9 cellular contexts compared by ENCODE assay signal in genomic region chr1:67723620-67724019, GRCh38. TPM values are rescaled to one million over a fixed set of nuclear protein-coding genes. Genes with fewer than 3 reads are reported as not detected.
DNase-seq lines count a peak whose midpoint lies in the region; ATAC-seq and TF ChIP-seq lines count a peak whose summit lies in the region.
"Had no signal": no experiment of that assay in that cellular context is flagged by ENCODE, and none has a peak within 500 bp of the region (broad histone marks: within the 10 kb centered on the region; RNA-seq: fewer than 3 reads in every experiment).

No MANE protein-coding gene starts in this region.

- DNase-seq in RPMI7951 (ENCODE audit: low read depth) = peak; percentile 56
- no peak for DNase-seq in hepatocyte (ENCODE audit: low spot score)
- no peak for DNase-seq in NCI-H1436 (lab: John Stamatoyannopoulos, UW)
- DNase-seq in NCI-H2107 (lab: John Stamatoyannopoulos, UW) = no peak
- DNase-seq in chondrocyte (ENCODE audit: low spot score) = no peak
- DNase-seq in C1 segment of cervical spinal cord (lab: John Stamatoyannopoulos, UW) = no peak

- H3K27ac Mint-ChIP-seq in chondrocyte (ENCODE audit: unreplicated experiment) = no peak overlapping the region

- ATAC-seq in GM18508 (IDR thresholded peaks at IDR 0.05; ENCODE audit: insufficient read depth, unreplicated experiment) = peak; percentile 54
- ATAC-seq in HG02588 (IDR thresholded peaks at IDR 0.05; ENCODE audit: unreplicated experiment) = peak; percentile 74

- no peak overlapping the region for H2AFZ ChIP-seq in hepatocyte

- no peaks in the 10 kb centered on the region for H4K20me1 ChIP-seq in hepatocyte (ENCODE audit: insufficient read depth, poor library complexity, severe bottlenecking)

- no peaks in the 10 kb centered on the region for H3K27me3 Mint-ChIP-seq in chondrocyte (ENCODE audit: low read depth)

- no peak overlapping the region for H3K4me2 ChIP-seq in hepatocyte

- peaks cover 14% of the 10 kb centered on the region for H3K4me1 ChIP-seq in hepatocyte (ENCODE audit: insufficient read depth)

- no peak overlapping the region for H3K4me3 Mint-ChIP-seq in chondrocyte (ENCODE audit: unreplicated experiment)

- peaks cover 35% of the 10 kb centered on the region for H3K4me1 Mint-ChIP-seq in chondrocyte (ENCODE audit: low read depth)

- H3K36me3 Mint-ChIP-seq in chondrocyte (ENCODE audit: low read depth) = no peaks in the 10 kb centered on the region

- H3K9me2 ChIP-seq in hepatocyte (replicated peaks; ENCODE audit: insufficient read depth) = no peaks in the 10 kb centered on the region

- no peaks in the 10 kb centered on the region for H3K9me3 ChIP-seq in hepatocyte (ENCODE audit: low read depth)

- H3K27me3 ChIP-seq in hepatocyte = no peaks in the 10 kb centered on the region

- WGBS in hepatocyte (ENCODE audit: low lambda C conversion rate, missing lambda C conversion rate) = 70% methylated on average over 2 of the region's 2 CpGs

- no peaks in the 10 kb centered on the region for H3K36me3 ChIP-seq in hepatocyte (replicated peaks; ENCODE audit: insufficient read depth, low read depth)

- no peaks in the 10 kb centered on the region for H3K9me3 Mint-ChIP-seq in chondrocyte (ENCODE audit: low read depth)

- peak overlapping the region; percentile 67 for H3K27ac ChIP-seq in hepatocyte
- H3K27ac ChIP-seq: HL-60 had no signal

- peaks cover 24% of the 10 kb centered on the region for H3K79me2 ChIP-seq in hepatocyte

- H3K4me3 ChIP-seq in hepatocyte = no peak overlapping the region

- TF ChIP-seq CTCF in hepatocyte (IDR thresholded peaks at IDR 0.05; ENCODE audit: poor library complexity) (no peak), chondrocyte (IDR thresholded peaks at IDR 0.05) (no peak)

RNA-seq across cellular contexts. Expression of gene GADD45A, which starts 38.6 kb away (rescaled TPM):
- 45.8 and 46.0 TPM in 2 replicates for total RNA-seq in RPMI7951 (2014; rRNA removed; shearing (Covaris generic))
- 90.5 and 93.1 TPM in 2 replicates for total RNA-seq in hepatocyte
- 175 and 178 TPM in 2 replicates for polyA plus RNA-seq in hepatocyte
- total RNA-seq in chondrocyte = 49.1 to 92.3 TPM (median 89.4 TPM) in 3 replicates
